8 cellular contexts compared by ENCODE assay signal in genomic region chr15:63891079-63891762, GRCh38. TPM values are rescaled to one million over a fixed set of nuclear protein-coding genes. Genes with fewer than 3 reads are reported as not detected.
DNase-seq lines count a peak whose midpoint lies in the region; ATAC-seq, FAIRE-seq and TF ChIP-seq lines count a peak whose summit lies in the region.

No MANE protein-coding gene starts in this region.

- CTCF ChIA-PET in activated B cell treated with CpG ODN at 0.5 μM for 24 hours (lab: Charles Lee) = interaction anchor here (0.7 to 8.0 kb wide), 18 partner anchors 9 to 200 kb away, joined by 3 to 100 read pairs (median 4); partner anchors contain the start of gene HERC1

- DNase-seq in GM20000 (ENCODE audit: low spot score) = peak; percentile 59
- DNase-seq in NCI-H2227 (lab: John Stamatoyannopoulos, UW; ENCODE audit: unreplicated experiment) = peak; percentile 78
- DNase-seq in activated B cell treated with CpG ODN at 0.5 μM for 24 hours = peak; percentile 74
- DNase-seq in cardiac fibroblast (ENCODE audit: low read depth in 2 of 2) = peak; percentile 84 to 86
- no peak for DNase-seq in kidney epithelial cell (ENCODE audit: low read depth)
- DNase-seq in stimulated activated CD4-positive, alpha-beta T cell treated with anti-CD3 and anti-CD28 coated beads, Interleukin-2, amount 100 ng/mL, for 24 hours = peak; percentile 83 to 85

- H3K27me3 Mint-ChIP-seq in activated B cell treated with CpG ODN at 0.5 μM for 24 hours = no peaks in the 10 kb centered on the region

- no peak overlapping the region for H3K4me3 Mint-ChIP-seq in activated B cell treated with CpG ODN at 0.5 μM for 24 hours

- no peak overlapping the region for H3K27ac Mint-ChIP-seq in activated B cell treated with CpG ODN at 0.5 μM for 24 hours

- no peak overlapping the region for H3K4me3 ChIP-seq in cardiac fibroblast (replicated peaks in 1 of 2; ENCODE audit: low read depth in 2 of 2, low read length in 2 of 2)
- H3K4me3 ChIP-seq in kidney epithelial cell (ENCODE audit: low read depth, low read length) = no peak overlapping the region

- no peaks in the 10 kb centered on the region for H3K9me3 Mint-ChIP-seq in activated B cell treated with CpG ODN at 0.5 μM for 24 hours

- no peaks in the 10 kb centered on the region for H3K36me3 ChIP-seq in kidney epithelial cell (ENCODE audit: control insufficient read depth, insufficient read depth, low read length)

- peak; percentile 25 for FAIRE-seq in A204.1 (lab: Jason Lieb, UNC)

- TF ChIP-seq CTCF in GM20000 (IDR thresholded peaks at IDR 0.05; ENCODE audit: extremely low read depth, missing control alignments) (peak; percentile 42), activated B cell treated with CpG ODN at 0.5 μM for 24 hours (IDR thresholded peaks at IDR 0.05) (peak; percentile 53), cardiac fibroblast (IDR thresholded peaks at IDR 0.05; ENCODE audit: low read depth, low read length) (peak; percentile 88), kidney epithelial cell (IDR thresholded peaks at IDR 0.05; ENCODE audit: insufficient read depth, low read length, poor library complexity, severe bottlenecking) (peak; percentile 90)

- H3K36me3 Mint-ChIP-seq in activated B cell treated with CpG ODN at 0.5 μM for 24 hours (ENCODE audit: low read depth) = no peaks in the 10 kb centered on the region

- H3K4me1 Mint-ChIP-seq in activated B cell treated with CpG ODN at 0.5 μM for 24 hours = peaks cover 35% of the 10 kb centered on the region

- POLR2A ChIA-PET in activated B cell treated with CpG ODN at 0.5 μM for 24 hours (lab: Charles Lee) = interaction anchor here (0.6 to 1.4 kb wide), 6 partner anchors 10 to 176 kb away, joined by 3 to 5 read pairs (median 3); no protein-coding TSS in a partner anchor

- intact Hi-C loops in activated B cell treated with CpG ODN at 0.5 μM for 24 hours (cut with micrococcal nuclease) = loop anchor here (1.0 kb wide), 5 partner anchors 21 to 176 kb away; partner anchors contain the start of gene HERC1

- ATAC-seq in activated B cell treated with CpG ODN at 0.5 μM for 24 hours (ENCODE audit: low read depth) (peak; percentile 71), HG03378 (IDR thresholded peaks at IDR 0.05; ENCODE audit: unreplicated experiment) (no peak)

- H3K27me3 ChIP-seq in kidney epithelial cell (ENCODE audit: control insufficient read depth, insufficient read depth, low read length) = no peaks in the 10 kb centered on the region

RNA-seq across cellular contexts. Expression of gene HERC1, which starts 57.5 kb away (rescaled TPM):
- total RNA-seq in activated B cell treated with CpG ODN at 0.5 μM for 24 hours = 191 and 201 TPM in 2 replicates
- total RNA-seq in kidney epithelial cell = 35.3 and 42.9 TPM in 2 replicates
